Comparison of ENCODE assay signal across 16 cellular contexts in the genomic region with DNA sequence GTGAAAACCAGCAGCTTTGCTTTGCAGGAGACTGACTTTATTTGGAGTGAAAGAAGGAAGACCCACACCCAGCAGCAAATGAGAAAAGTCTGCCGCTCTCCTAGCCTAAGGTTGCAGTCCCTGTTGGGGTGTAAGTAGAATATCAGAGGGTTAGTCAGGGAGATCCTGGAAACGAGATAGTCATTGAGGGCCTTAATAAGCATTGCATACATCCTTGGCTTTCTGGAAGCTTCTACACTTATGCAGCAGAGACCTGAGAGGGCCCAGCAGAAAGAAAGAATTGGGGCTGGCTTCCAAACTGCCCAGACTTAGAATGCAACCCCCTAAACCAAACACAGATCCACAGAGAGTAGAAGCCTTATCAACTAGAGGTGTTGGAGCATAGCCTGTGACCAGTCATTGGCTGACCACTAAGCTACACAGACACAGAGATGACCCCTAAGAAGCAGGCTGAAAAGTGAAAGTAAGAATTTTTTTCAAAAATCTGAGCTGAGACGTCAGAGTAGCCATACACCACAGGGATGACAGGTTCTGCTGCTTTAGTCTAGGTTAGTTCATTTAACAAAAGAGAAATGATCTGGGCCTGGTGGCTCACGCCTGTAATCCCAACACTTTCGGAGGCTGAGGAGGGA.
DNase-seq lines count a peak whose midpoint lies in the region; TF ChIP-seq lines count a peak whose summit lies in the region.
"Had no signal": no experiment of that assay in that cellular context is flagged by ENCODE, and none has a peak within 500 bp of the region (broad histone marks: within the 10 kb centered on the region; RNA-seq: fewer than 3 reads in every experiment).

No MANE protein-coding gene starts in this region.

- H3K27me3 Mint-ChIP-seq in nephron (ENCODE audit: low read depth), result no peaks in the 10 kb centered on the region
- H3K27me3 Mint-ChIP-seq: activated T-helper 17 cell treated with anti-CD3 and anti-CD28 coated beads, Interleukin-2, amount 50 U/mL, for 72 hours; CD4-positive, CD25-positive, alpha-beta regulatory T cell had no signal

- in situ Hi-C loops in ACHN (cut with HindIII; ENCODE audit: low pct_ligation_motif_present, low pct_unique_long_range_greater_than_20kb, low sequenced_read_pairs), result no loop called here
- in situ Hi-C loops in GM23248 (cut with MboI), result no loop called here
- in situ Hi-C loops in brain microvascular endothelial cell (cut with HindIII; ENCODE audit: low pct_ligation_motif_present, low sequenced_read_pairs), result no loop called here

- DNase-seq in ACHN (peak; percentile 48), GM23248 (peak; percentile 52), brain microvascular endothelial cell (peak; percentile 48), SK-N-DZ (ENCODE audit: low spot score) (no peak), HEK293T (ENCODE audit: extremely low spot score) (no peak), RWPE1 (ENCODE audit: low spot score) (no peak)
- no peak for DNase-seq in stimulated activated CD4-positive, alpha-beta T cell treated with anti-CD3 and anti-CD28 coated beads, Interleukin-2, amount 100 ng/mL, for 48 hours
- DNase-seq: CD4-positive, CD25-positive, alpha-beta regulatory T cell; cerebellar nuclear complex; gastrocnemius medialis; lower lobe of right lung; NCI-H526 had no signal

- H3K4me1 ChIP-seq in GM23248 (ENCODE audit: insufficient read depth), result peaks cover 11% of the 10 kb centered on the region
- H3K4me1 ChIP-seq: gastrocnemius medialis, lower lobe of right lung, prostate gland had no signal

- peak overlapping the region; percentile 72 for H3K4me2 ChIP-seq in GM23248 (ENCODE audit: unreplicated experiment)

- peak overlapping the region in 2 of 3 experiments; percentile 9 to 40 for H3K4me3 Mint-ChIP-seq in nephron
- H3K4me3 Mint-ChIP-seq: activated T-helper 17 cell treated with anti-CD3 and anti-CD28 coated beads, Interleukin-2, amount 50 U/mL, for 72 hours; CD4-positive, CD25-positive, alpha-beta regulatory T cell had no signal

- H4K20me1 ChIP-seq in GM23248 (ENCODE audit: insufficient read depth), result no peaks in the 10 kb centered on the region

- H3K9me3 ChIP-seq in GM23248 (ENCODE audit: low read depth), result no peaks in the 10 kb centered on the region
- H3K9me3 ChIP-seq: gastrocnemius medialis, lower lobe of right lung, prostate gland, SJSA1 had no signal

- peak overlapping the region; percentile 4; the same call in 1 of the 2 replicates for H3K9ac ChIP-seq in GM23248

- peaks cover 18% of the 10 kb centered on the region for H3K4me1 Mint-ChIP-seq in nephron
- H3K4me1 Mint-ChIP-seq: activated T-helper 17 cell treated with anti-CD3 and anti-CD28 coated beads, Interleukin-2, amount 50 U/mL, for 72 hours; CD4-positive, CD25-positive, alpha-beta regulatory T cell had no signal

- H3K9me3 Mint-ChIP-seq in nephron, result no peaks in the 10 kb centered on the region
- H3K9me3 Mint-ChIP-seq: activated T-helper 17 cell treated with anti-CD3 and anti-CD28 coated beads, Interleukin-2, amount 50 U/mL, for 72 hours; CD4-positive, CD25-positive, alpha-beta regulatory T cell had no signal

- H3K9me2 ChIP-seq in GM23248 (ENCODE audit: insufficient read depth), result no peaks in the 10 kb centered on the region

- WGBS in GM23248 (ENCODE audit: low coverage in 1 of 2, low lambda C conversion rate in 2 of 2, missing lambda C conversion rate in 2 of 2), 2 experiments, result 30 to 31% methylated on average over 5 of the region's 5 CpGs

- H3K79me2 ChIP-seq in GM23248 (ENCODE audit: insufficient read depth), result no peaks in the 10 kb centered on the region

- TF ChIP-seq CTCF in brain microvascular endothelial cell (IDR thresholded peaks at IDR 0.05; ENCODE audit: low read depth, low read length, missing control alignments), result no peak
- TF ChIP-seq CTCF in nephron (IDR thresholded peaks at IDR 0.05; ENCODE audit: unreplicated experiment in 3 of 3), result no peak
- TF ChIP-seq CTCF in RWPE1 (conservative IDR thresholded peaks at IDR 0.05; ENCODE audit: low read depth), result no peak

- POLR2A ChIA-PET in HEK293T (lab: Yijun Ruan, JAX), result no interaction called here
- POLR2A ChIA-PET in RWPE1 (lab: Yijun Ruan, JAX; ENCODE audit: low non-redundant PET), result no interaction called here

- no peaks in the 10 kb centered on the region for H3K27me3 ChIP-seq in GM23248 (replicated peaks; ENCODE audit: insufficient read depth)
- no peaks in the 10 kb centered on the region for H3K27me3 ChIP-seq in brain microvascular endothelial cell (replicated peaks)
- H3K27me3 ChIP-seq: gastrocnemius medialis, SJSA1 had no signal

- H3F3A ChIP-seq in GM23248 (ENCODE audit: insufficient read depth), result no peaks in the 10 kb centered on the region

- CTCF ChIA-PET in HEK293T (lab: Yijun Ruan, JAX), result no interaction called here
- CTCF ChIA-PET in RWPE1 (lab: Yijun Ruan, JAX), result interaction anchor here (0.6 to 0.7 kb wide), 3 partner anchors 95 to 109 kb away, joined by 3 to 4 read pairs (median 3); no protein-coding TSS in a partner anchor

- H3K27ac ChIP-seq in GM23248, result no peak overlapping the region
- H3K27ac ChIP-seq in brain microvascular endothelial cell, result peak overlapping the region; percentile 65
- H3K27ac ChIP-seq in RWPE1, result no peak overlapping the region
- H3K27ac ChIP-seq: gastrocnemius medialis, lower lobe of right lung, SJSA1 had no signal

- peak overlapping the region; percentile 69 for H2AFZ ChIP-seq in GM23248

- H3K36me3 Mint-ChIP-seq in nephron (ENCODE audit: low read depth), result peaks cover 10% of the 10 kb centered on the region
- H3K36me3 Mint-ChIP-seq: CD4-positive, CD25-positive, alpha-beta regulatory T cell had no signal

- H3K4me3 ChIP-seq in GM23248, result peak overlapping the region; percentile 60
- H3K4me3 ChIP-seq in brain microvascular endothelial cell (ENCODE audit: low read depth, low read length), result no peak overlapping the region
- H3K4me3 ChIP-seq: lower lobe of right lung, prostate gland, SJSA1 had no signal

- H3K36me3 ChIP-seq in GM23248 (ENCODE audit: low read depth) (no peaks in the 10 kb centered on the region), brain microvascular endothelial cell (replicated peaks) (no peaks in the 10 kb centered on the region)
- H3K36me3 ChIP-seq: gastrocnemius medialis, lower lobe of right lung, prostate gland, SJSA1 had no signal

- peak overlapping the region; percentile 84 to 97 (median 96) for H3K27ac Mint-ChIP-seq in nephron
- H3K27ac Mint-ChIP-seq: activated T-helper 17 cell treated with anti-CD3 and anti-CD28 coated beads, Interleukin-2, amount 50 U/mL, for 72 hours; CD4-positive, CD25-positive, alpha-beta regulatory T cell had no signal

TF ChIP-seq in HEK293T, 16 proteins besides CTCF, POLR2A, EP300 and RAD21:
- TF ChIP-seq SP1 (IDR thresholded peaks at IDR 0.05) (no peak), BHLHE40 (IDR thresholded peaks at IDR 0.05; ENCODE audit: borderline replicate concordance) (no peak), ELF4 (IDR thresholded peaks at IDR 0.05) (no peak), NFRKB (IDR thresholded peaks at IDR 0.05) (no peak), LEF1 (IDR thresholded peaks at IDR 0.05; ENCODE audit: borderline replicate concordance) (no peak), TARDBP (IDR thresholded peaks at IDR 0.05) (no peak)

Comparison
In these comparisons a context has a peak if more than half of its experiments do, and no peak if none do; other contexts are left out.
1. DNase-seq: peak in ACHN (single experiment), GM23248 (single experiment) and brain microvascular endothelial cell (single experiment); none in SK-N-DZ (single experiment), HEK293T (single experiment), stimulated activated CD4-positive, alpha-beta T cell treated with anti-CD3 and anti-CD28 coated beads, Interleukin-2, amount 100 ng/mL, for 48 hours (0 of 2) and RWPE1 (single experiment).